In genomic region chr5:74294231-74294705, GRCh38 we compare ENCODE assay signal across 9 cellular contexts.
DNase-seq lines count a peak whose midpoint lies in the region; ATAC-seq, FAIRE-seq and TF ChIP-seq lines count a peak whose summit lies in the region.
"Had no signal": no experiment of that assay in that cellular context is flagged by ENCODE, and none has a peak within 500 bp of the region (broad histone marks: within the 10 kb centered on the region; RNA-seq: fewer than 3 reads in every experiment).

No MANE protein-coding gene starts in this region.

- H3K9me3 ChIP-seq in keratinocyte (ENCODE audit: control insufficient read depth, low read depth, low read length) = no peaks in the 10 kb centered on the region
- H3K9me3 ChIP-seq in kidney (ENCODE audit: control insufficient read depth in 1 of 2, low read length in 2 of 2) = no peaks in the 10 kb centered on the region
- no peaks in the 10 kb centered on the region for H3K9me3 ChIP-seq in hepatocyte (ENCODE audit: low read depth)

- H3K27me3 ChIP-seq in keratinocyte (ENCODE audit: control insufficient read depth, extremely low read depth, insufficient read depth, low read length) = no peaks in the 10 kb centered on the region
- no peaks in the 10 kb centered on the region for H3K27me3 ChIP-seq in hepatocyte

- no peaks in the 10 kb centered on the region for H4K20me1 ChIP-seq in keratinocyte (ENCODE audit: control insufficient read depth, extremely low read depth, insufficient read depth, low read length)
- no peaks in the 10 kb centered on the region for H4K20me1 ChIP-seq in hepatocyte (ENCODE audit: insufficient read depth, poor library complexity, severe bottlenecking)

- TF ChIP-seq CTCF in keratinocyte (optimal IDR thresholded peaks at IDR 0.05 in 1 of 3, IDR thresholded peaks at IDR 0.05 in 1 of 3, conservative IDR thresholded peaks at IDR 0.05 in 1 of 3; ENCODE audit: extremely low read depth in 1 of 3, insufficient read depth in 2 of 3, low read length in 3 of 3) = no peak
- TF ChIP-seq CTCF in kidney (IDR thresholded peaks at IDR 0.05; ENCODE audit: borderline replicate concordance, extremely low read depth, insufficient read depth) = no peak
- TF ChIP-seq CTCF in hepatocyte (IDR thresholded peaks at IDR 0.05; ENCODE audit: poor library complexity) = no peak

- H3K79me2 ChIP-seq in keratinocyte (ENCODE audit: control insufficient read depth, insufficient read depth, low read length) (no peaks in the 10 kb centered on the region), hepatocyte (no peaks in the 10 kb centered on the region)

- ATAC-seq in GM18505 (IDR thresholded peaks at IDR 0.05; ENCODE audit: unreplicated experiment) = peak; percentile 64
- peak; percentile 47 for ATAC-seq in GM21825 (IDR thresholded peaks at IDR 0.05; ENCODE audit: unreplicated experiment)
- no peak for ATAC-seq in HG03095 (IDR thresholded peaks at IDR 0.05; ENCODE audit: unreplicated experiment)

- H3K36me3 ChIP-seq in keratinocyte (ENCODE audit: control insufficient read depth in 2 of 2, extremely low read depth in 1 of 2, insufficient read depth in 2 of 2, low read length in 2 of 2) = no peaks in the 10 kb centered on the region
- no peaks in the 10 kb centered on the region for H3K36me3 ChIP-seq in kidney (ENCODE audit: control insufficient read depth in 1 of 2, insufficient read depth in 2 of 2, low read length in 2 of 2)
- no peaks in the 10 kb centered on the region for H3K36me3 ChIP-seq in hepatocyte (replicated peaks; ENCODE audit: insufficient read depth, low read depth)

- FAIRE-seq in keratinocyte (lab: Jason Lieb, UNC) (peak; percentile 26), kidney (lab: Jason Lieb, UNC) (no peak)

- no peak overlapping the region for H2AFZ ChIP-seq in keratinocyte (ENCODE audit: control insufficient read depth, low read length)
- H2AFZ ChIP-seq in hepatocyte = no peak overlapping the region

- no peak overlapping the region for H3K4me3 ChIP-seq in keratinocyte (ENCODE audit: control insufficient read depth in 2 of 3, extremely low read depth in 1 of 3, insufficient read depth in 2 of 3, low read depth in 1 of 3, low read length in 3 of 3)
- H3K4me3 ChIP-seq in kidney (ENCODE audit: low read length in 2 of 2) = no peak overlapping the region
- H3K4me3 ChIP-seq in hepatocyte = no peak overlapping the region

- WGBS in hepatocyte (ENCODE audit: low lambda C conversion rate, missing lambda C conversion rate) = 90% methylated on average over 6 of the region's 6 CpGs

- dilution Hi-C loops in keratinocyte (cut with MboI; ENCODE audit: extremely low pct_ligation_motif_present, low sequenced_read_pairs) = no loop called here

- intact Hi-C loops in kidney (cut with DNase I) = no loop called here

- no peak for TF ChIP-seq POLR2A in GM18505 (IDR thresholded peaks at IDR 0.05; ENCODE audit: borderline replicate concordance, extremely low read depth, insufficient read depth, insufficient read length)

- no peak overlapping the region for H3K27ac ChIP-seq in keratinocyte (ENCODE audit: control insufficient read depth, insufficient read depth, low read length)
- H3K27ac ChIP-seq in kidney (ENCODE audit: low read depth in 2 of 2, low read length in 2 of 2) = no peak overlapping the region
- H3K27ac ChIP-seq in hepatocyte = no peak overlapping the region

- H3K4me2 ChIP-seq in keratinocyte (ENCODE audit: control insufficient read depth, extremely low read depth, insufficient read depth, low read depth, low read length) = no peak overlapping the region
- no peak overlapping the region for H3K4me2 ChIP-seq in hepatocyte

- H3K9me1 ChIP-seq in keratinocyte (ENCODE audit: control insufficient read depth, extremely low read depth, insufficient read depth, low read length) = no peaks in the 10 kb centered on the region

- peak; percentile 75 for DNase-seq in NCI-H446 treated with DMSO at 0.1 percent for 48 hours (lab: John Stamatoyannopoulos, UW)
- DNase-seq in keratinocyte (ENCODE audit: low read depth, low spot score) = no peak
- no peak for DNase-seq in kidney
- DNase-seq in hepatocyte (ENCODE audit: low spot score) = no peak
- no peak for DNase-seq in kidney tubule cell (ENCODE audit: low spot score)
- DNase-seq: DND-41 had no signal

- H3K9ac ChIP-seq in keratinocyte (ENCODE audit: control insufficient read depth, extremely low read depth, insufficient read depth, low read length) (no peak overlapping the region), kidney (ENCODE audit: low read length in 2 of 2) (no peak overlapping the region)

- H3K4me1 ChIP-seq in keratinocyte (ENCODE audit: control insufficient read depth, extremely low read depth, insufficient read depth, low read length) = peaks cover 22% of the 10 kb centered on the region
- no peaks in the 10 kb centered on the region for H3K4me1 ChIP-seq in kidney (ENCODE audit: control insufficient read depth in 1 of 2, insufficient read depth in 1 of 2, low read depth in 1 of 2, low read length in 2 of 2)
- H3K4me1 ChIP-seq in hepatocyte (ENCODE audit: insufficient read depth) = no peaks in the 10 kb centered on the region

- no peaks in the 10 kb centered on the region for H3K9me2 ChIP-seq in hepatocyte (replicated peaks; ENCODE audit: insufficient read depth)
